ENCODE assay signal across 11 cellular contexts in the genomic region with DNA sequence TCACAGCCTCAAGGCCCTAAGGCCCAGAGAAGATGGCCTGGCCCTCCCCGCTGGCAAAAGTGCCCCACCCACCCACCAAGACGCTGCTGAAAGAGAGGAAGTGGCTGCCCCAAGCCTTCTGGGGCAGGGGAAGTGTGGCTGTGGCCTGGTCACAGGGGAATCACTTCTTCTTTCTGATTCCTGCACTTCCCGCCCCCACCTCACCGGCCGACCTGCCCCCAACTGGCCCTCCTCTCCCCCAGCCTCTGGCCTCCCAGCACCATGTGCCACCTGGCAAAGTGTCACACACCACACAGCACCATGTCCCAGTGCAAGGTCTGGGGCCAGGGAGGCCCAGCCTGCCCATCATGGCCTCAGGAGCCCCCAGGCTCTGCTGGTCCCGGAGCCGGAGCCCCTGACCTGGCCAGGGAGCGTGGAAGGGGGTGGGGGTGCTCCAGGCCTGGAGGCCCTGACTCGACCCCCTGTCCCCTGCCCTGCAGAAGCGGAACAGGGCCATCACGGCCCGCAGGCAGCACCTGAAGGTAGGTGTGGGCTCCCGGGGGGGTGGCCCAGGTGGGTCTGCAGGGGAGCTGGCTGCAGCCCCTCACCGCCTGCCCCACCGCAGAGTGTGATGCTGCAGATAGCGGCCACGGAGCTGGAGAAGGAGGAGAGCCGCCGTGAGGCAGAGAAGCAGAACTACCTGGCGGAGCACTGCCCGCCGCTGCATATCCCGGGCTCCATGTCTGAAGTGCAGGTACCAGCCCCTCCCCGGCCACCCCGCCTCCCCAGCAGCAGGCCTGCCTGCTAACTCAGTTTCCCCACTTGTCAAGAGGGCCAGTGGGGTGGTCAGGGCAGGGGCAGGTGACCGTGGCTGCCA. TPM values are rescaled to one million over a fixed set of nuclear protein-coding genes. Genes with fewer than 3 reads are reported as not detected.
A peak's percentile ranks its signal among the peaks of the same experiment; 100 is the strongest.
DNase-seq lines count a peak whose midpoint lies in the region; ATAC-seq and TF ChIP-seq lines count a peak whose summit lies in the region.
"Had no signal": no experiment of that assay in that cellular context is flagged by ENCODE, and none has a peak within 500 bp of the region (broad histone marks: within the 10 kb centered on the region; RNA-seq: fewer than 3 reads in every experiment).

No MANE protein-coding gene starts in this region.

- no peak for TF ChIP-seq CTCF in heart left ventricle (IDR thresholded peaks at IDR 0.05)
- no peak for TF ChIP-seq CTCF in stomach (IDR thresholded peaks at IDR 0.05)

- TF ChIP-seq POLR2A in heart left ventricle (IDR thresholded peaks at IDR 0.05) (no peak), stomach (IDR thresholded peaks at IDR 0.05) (no peak)

- WGBS in heart left ventricle, 4 donors: 72 to 89% (median 84%) methylated on average over 16 to 26 of the region's 26 CpGs
- 69 to 86% (median 76%) methylated on average over 13 to 26 of the region's 26 CpGs for WGBS in stomach, 5 donors

- H3K4me1 ChIP-seq in heart left ventricle (peaks cover 0 to 52% (median 22%) of the 10 kb centered on the region in 12 donors), stomach (peaks cover 0 to 51% (median 16%) of the 10 kb centered on the region in 4 donors)

- ATAC-seq in heart left ventricle: peak in 2 of 4 donors; percentile 12 to 27
- ATAC-seq: A549 had no signal

- H3K36me3 ChIP-seq in heart left ventricle: no peaks in the 10 kb centered on the region
- no peaks in the 10 kb centered on the region for H3K36me3 ChIP-seq in stomach
- H3K36me3 ChIP-seq: esophagus muscularis mucosa had no signal

- H3K9me3 ChIP-seq in heart left ventricle (no peaks in the 10 kb centered on the region), stomach (no peaks in the 10 kb centered on the region)
- H3K9me3 ChIP-seq: A549, esophagus muscularis mucosa had no signal

- H3K4me3 ChIP-seq in heart left ventricle: peak overlapping the region in 3 of 12 donors; percentile 2 to 51 (median 19)
- peak overlapping the region in 2 of 4 donors; percentile 19 for H3K4me3 ChIP-seq in stomach
- H3K4me3 ChIP-seq: A549 had no signal

- H3K27me3 ChIP-seq in heart left ventricle (no peaks in the 10 kb centered on the region), stomach (peaks cover 0 to 1% (median 0%) of the 10 kb centered on the region in 3 donors)

- intact Hi-C loops in heart left ventricle (cut with DNase I): loop anchor here (2.0 to 10.0 kb wide), 9 partner anchors 42 to 313 kb away; a partner anchor contains a TSS
- intact Hi-C loops in stomach (cut with DNase I; ENCODE audit: low total_unique reads): no loop called here

- TF ChIP-seq EP300 in stomach (IDR thresholded peaks at IDR 0.05): no peak

- H3K27ac ChIP-seq in heart left ventricle (peak overlapping the region in 3 of 12 donors; percentile 20 to 82 (median 38)), stomach (peak overlapping the region in 3 of 5 donors; percentile 51 to 84 (median 74))

- DNase-seq in SIG-M5 treated with dmso at 0.1 percent for 504 hours (lab: John Stamatoyannopoulos, UW; ENCODE audit: unreplicated experiment) (peak; percentile 42), SIG-M5 (lab: John Stamatoyannopoulos, UW) (no peak), NOMO-1 treated with DMSO at 0.1 percent for 48 hours (lab: John Stamatoyannopoulos, UW; ENCODE audit: unreplicated experiment) (peak; percentile 88), heart left ventricle (peak; percentile 66 to 85 (median 75)), stomach (peak; percentile 46), NCI-H2107 (lab: John Stamatoyannopoulos, UW) (no peak), DMS153 treated with DMSO at 0.1 percent for 48 hours (lab: John Stamatoyannopoulos, UW; ENCODE audit: unreplicated experiment) (no peak), foreskin melanocyte (no peak)
- DNase-seq: activated gamma-delta T cell had no signal

RNA-seq across cellular contexts. Expression of a gene that starts 1.4 kb away (rescaled TPM):
- total RNA-seq in heart left ventricle: 1 to 10 TPM in 1 of 9 donors, under 1 TPM in 1, not detected in 7; 0.72 to 3.3 TPM
- under 1 TPM in 1 of 2 donors, not detected in 1; 0.22 TPM for polyA plus RNA-seq in heart left ventricle
- 1 to 10 TPM in 1 of 5 donors, not detected in 4; 7.2 TPM for total RNA-seq in stomach
- polyA plus RNA-seq in stomach: 10 to 100 TPM in 2 of 3 donors, under 1 TPM in 1; 0.93 to 23.4 (median 17.0) TPM
- polyA plus RNA-seq: A549 had no signal

RNA-seq across cellular contexts. Expression of a gene that starts 5.4 kb away (rescaled TPM):
- total RNA-seq in heart left ventricle (not detected), stomach (10 to 100 TPM in 1 of 5 donors, 1 to 10 TPM in 1, under 1 TPM in 3; 0.72 to 13.4 (median 0.92) TPM)
- polyA plus RNA-seq in heart left ventricle (under 1 TPM in 1 of 2 donors, not detected in 1; 0.08 TPM), stomach (10 to 100 TPM in 1 of 3 donors, 1 to 10 TPM in 2; 1.7 to 77.3 (median 3.7) TPM)
- total RNA-seq: esophagus muscularis mucosa had no signal

RNA-seq across cellular contexts. Expression of a gene that starts 12.7 kb away (rescaled TPM):
- total RNA-seq in heart left ventricle: 10 to 100 TPM; 11.4 to 86.8 (median 16.4) TPM
- polyA plus RNA-seq in heart left ventricle: 10 to 100 TPM; 10.0 to 20.6 TPM
- 10 to 100 TPM in 4 of 5 donors, 1 to 10 TPM in 1; 9.8 to 78.8 (median 46.8) TPM for total RNA-seq in stomach
- 100 to 1,000 TPM in 2 of 3 donors, 10 to 100 TPM in 1; 29.0 to 239 (median 155) TPM for polyA plus RNA-seq in stomach

RNA-seq across cellular contexts. Expression of a gene that starts 51.5 kb away (rescaled TPM):
- 1 to 10 TPM in 8 of 9 donors, under 1 TPM in 1; 0.81 to 5.1 (median 2.4) TPM for total RNA-seq in heart left ventricle
- polyA plus RNA-seq in heart left ventricle: 1 to 10 TPM in 1 of 2 donors, under 1 TPM in 1; 0.08 to 4.6 TPM
- total RNA-seq in stomach: not detected
- polyA plus RNA-seq in stomach: under 1 TPM in 1 of 3 donors, not detected in 2; 0.03 TPM
- total RNA-seq: esophagus muscularis mucosa had no signal
- polyA plus RNA-seq: A549 had no signal

Comparison
In these comparisons a context has a peak if more than half of its experiments do, and no peak if none do; other contexts are left out.
1. DNase-seq: peak in SIG-M5 treated with dmso at 0.1 percent for 504 hours (single experiment), NOMO-1 treated with DMSO at 0.1 percent for 48 hours (single experiment), heart left ventricle (5 of 5) and stomach (single experiment); none in SIG-M5 (single experiment), NCI-H2107 (single experiment), DMS153 treated with DMSO at 0.1 percent for 48 hours (single experiment) and foreskin melanocyte (single experiment).